In the genomic region with DNA sequence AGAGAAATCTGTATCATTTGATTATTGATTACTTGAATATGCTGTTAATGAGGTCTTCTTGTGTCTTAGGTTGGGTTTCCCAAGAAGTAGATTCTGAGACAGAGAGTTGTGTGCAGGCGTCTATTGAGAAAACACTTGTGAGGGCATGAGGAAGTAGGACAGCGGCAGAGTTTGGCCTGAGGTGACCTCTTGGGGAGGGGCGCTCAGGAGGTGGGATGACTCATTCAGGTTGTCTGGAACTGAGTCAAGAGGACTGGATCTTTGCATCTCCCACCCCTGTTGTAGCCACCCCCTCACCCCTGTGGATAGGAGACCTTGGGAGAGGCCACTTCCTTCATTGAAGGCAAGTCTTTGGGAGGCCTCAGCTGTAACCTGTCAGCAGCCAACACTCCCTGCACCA, we compare ENCODE assay signal across 11 cellular contexts. TPM values are rescaled to one million over a fixed set of nuclear protein-coding genes. Genes with fewer than 3 reads are reported as not detected.
DNase-seq lines count a peak whose midpoint lies in the region; ATAC-seq and TF ChIP-seq lines count a peak whose summit lies in the region.
"Had no signal": no experiment of that assay in that cellular context is flagged by ENCODE, and none has a peak within 500 bp of the region (broad histone marks: within the 10 kb centered on the region; RNA-seq: fewer than 3 reads in every experiment).

No MANE protein-coding gene starts in this region.

- H3K27ac ChIP-seq in PC-9, result no peak overlapping the region
- H3K27ac ChIP-seq: KMS-11 had no signal

- BruUV-seq in PC-9 (replicated peaks; lab: Mats Ljungman, UMichigan), result no TSS peak

- no peaks in the 10 kb centered on the region for H3K27me3 ChIP-seq in PC-9 (ENCODE audit: insufficient read depth, low read depth)

- no peak overlapping the region for H3K27ac Mint-ChIP-seq in osteocyte (ENCODE audit: unreplicated experiment)
- H3K27ac Mint-ChIP-seq: activated naive CD8-positive, alpha-beta T cell treated with anti-CD3 and anti-CD28 coated beads, Interleukin-2, amount 10 ng/mL, durations not matched to agents 7 days and 5 days; T-cell had no signal

- CTCF ChIA-PET in PC-9 (lab: Charles Lee), result no interaction called here

- peak; percentile 60 for ATAC-seq in HG02763 (IDR thresholded peaks at IDR 0.05; ENCODE audit: unreplicated experiment)
- ATAC-seq: T-cell had no signal

- H3K9me3 ChIP-seq in PC-9 (ENCODE audit: insufficient read depth, low read depth), result no peaks in the 10 kb centered on the region

- no peaks in the 10 kb centered on the region for H3K9me2 ChIP-seq in PC-9 (ENCODE audit: insufficient read depth)

- no peaks in the 10 kb centered on the region for H3K9me3 Mint-ChIP-seq in osteocyte (ENCODE audit: unreplicated experiment)

- no peak overlapping the region for H3K4me3 ChIP-seq in PC-9

- DNase-seq in NCI-H82 (lab: John Stamatoyannopoulos, UW) (peak; percentile 51), NCI-H82 treated with DMSO at 0.1 percent for 48 hours (lab: John Stamatoyannopoulos, UW; ENCODE audit: unreplicated experiment) (no peak), PC-9 (peak; percentile 52 to 71), renal cortical epithelial cell (ENCODE audit: low read depth) (peak; percentile 73), osteocyte (ENCODE audit: extremely low spot score, unreplicated experiment) (no peak), NCI-H2196 treated with DMSO at 0.1 percent for 48 hours (lab: John Stamatoyannopoulos, UW; ENCODE audit: unreplicated experiment) (no peak)
- DNase-seq in activated T-cell treated with anti-CD3 and anti-CD28 coated beads, Interleukin-2, amount 50 U/mL, for 1 hour, result no peak
- DNase-seq: activated naive CD8-positive, alpha-beta T cell treated with anti-CD3 and anti-CD28 coated beads, Interleukin-2, amount 10 ng/mL, durations not matched to agents 7 days and 5 days had no signal

- H3K27me3 Mint-ChIP-seq in osteocyte (ENCODE audit: unreplicated experiment), result peaks cover 6% of the 10 kb centered on the region
- H3K27me3 Mint-ChIP-seq: T-cell had no signal

- H2AFZ ChIP-seq in PC-9, result peak overlapping the region; percentile 12; the same call in 1 of the 2 replicates

- H3K4me3 Mint-ChIP-seq in osteocyte (ENCODE audit: unreplicated experiment), result no peak overlapping the region
- H3K4me3 Mint-ChIP-seq: activated naive CD8-positive, alpha-beta T cell treated with anti-CD3 and anti-CD28 coated beads, Interleukin-2, amount 10 ng/mL, durations not matched to agents 7 days and 5 days; T-cell had no signal

- POLR2A ChIA-PET in PC-9 (lab: Charles Lee; ENCODE audit: unreplicated experiment), result no interaction called here

- peak overlapping the region; percentile 10 for H3K4me2 ChIP-seq in PC-9
- H3K4me2 ChIP-seq: KMS-11 had no signal

- H3K79me2 ChIP-seq in PC-9 (ENCODE audit: low read depth), result no peaks in the 10 kb centered on the region

- H3K36me3 Mint-ChIP-seq in osteocyte (ENCODE audit: unreplicated experiment), result no peaks in the 10 kb centered on the region
- H3K36me3 Mint-ChIP-seq: activated naive CD8-positive, alpha-beta T cell treated with anti-CD3 and anti-CD28 coated beads, Interleukin-2, amount 10 ng/mL, durations not matched to agents 7 days and 5 days; T-cell had no signal

- H4K20me1 ChIP-seq in PC-9 (ENCODE audit: insufficient read depth), result no peaks in the 10 kb centered on the region

- H3F3A ChIP-seq in PC-9 (ENCODE audit: insufficient read depth, low read depth), result no peaks in the 10 kb centered on the region

- H3K4me1 Mint-ChIP-seq in osteocyte (ENCODE audit: unreplicated experiment), result peaks cover 20% of the 10 kb centered on the region
- H3K4me1 Mint-ChIP-seq: T-cell had no signal

- intact Hi-C loops in PC-9 (cut with micrococcal nuclease; ENCODE audit: unreplicated experiment), result no loop called here

- no peaks in the 10 kb centered on the region for H3K36me3 ChIP-seq in PC-9 (ENCODE audit: low read depth)

- H3K4me1 ChIP-seq in PC-9 (replicated peaks; ENCODE audit: insufficient read depth), result peaks cover 18% of the 10 kb centered on the region

- TF ChIP-seq CTCF in PC-9 (conservative IDR thresholded peaks at IDR 0.05) (no peak), osteocyte (IDR thresholded peaks at IDR 0.05) (no peak)

RNA-seq across cellular contexts. Expression of gene WDFY2, which starts 35.2 kb away (rescaled TPM):
- 14.1 and 14.3 TPM in 2 replicates for total RNA-seq in PC-9 (2021)
- total RNA-seq in renal cortical epithelial cell, result 3.1 and 9.1 TPM in 2 replicates
- total RNA-seq in osteocyte, result 18.6 and 20.7 TPM in 2 replicates

Comparison
In these comparisons a context has a peak if more than half of its experiments do, and no peak if none do; other contexts are left out.
1. DNase-seq: peak in NCI-H82 (single experiment), PC-9 (2 of 2) and renal cortical epithelial cell (single experiment); none in NCI-H82 treated with DMSO at 0.1 percent for 48 hours (single experiment), osteocyte (single experiment), NCI-H2196 treated with DMSO at 0.1 percent for 48 hours (single experiment) and activated T-cell treated with anti-CD3 and anti-CD28 coated beads, Interleukin-2, amount 50 U/mL, for 1 hour (single experiment).